ENCODE assay signal across 10 cellular contexts in genomic region chr17:81978901-81979298, GRCh38. TPM values are rescaled to one million over a fixed set of nuclear protein-coding genes. Genes with fewer than 3 reads are reported as not detected.
A peak's percentile ranks its signal among the peaks of the same experiment; 100 is the strongest.
DNase-seq lines count a peak whose midpoint lies in the region; ATAC-seq, FAIRE-seq and TF ChIP-seq lines count a peak whose summit lies in the region.
"Had no signal": no experiment of that assay in that cellular context is flagged by ENCODE, and none has a peak within 500 bp of the region (broad histone marks: within the 10 kb centered on the region; RNA-seq: fewer than 3 reads in every experiment).

No MANE protein-coding gene starts in this region.

- TF ChIP-seq RAD21 in HepG2 (CRISPR knock-in tag; IDR thresholded peaks at IDR 0.05): no peak

- H3K4me1 Mint-ChIP-seq in activated naive CD4-positive, alpha-beta T cell treated with anti-CD3 and anti-CD28 coated beads, Interleukin-2, amount 50 U/mL, for 24 hours: peaks cover 39% of the 10 kb centered on the region
- peaks cover 47% of the 10 kb centered on the region for H3K4me1 Mint-ChIP-seq in activated CD8-positive, alpha-beta T cell treated with anti-CD3 and anti-CD28 coated beads, Interleukin-2, amount 10 ng/mL, durations not matched to agents 7 days and 5 days (ENCODE audit: low read depth)
- H3K4me1 Mint-ChIP-seq in type B pancreatic cell (ENCODE audit: unreplicated experiment): no peaks in the 10 kb centered on the region

- H3K9ac ChIP-seq in HepG2 (ENCODE audit: insufficient read depth, low read depth, low read length): peak overlapping the region; percentile 95

- intact Hi-C loops in HepG2 (cut with micrococcal nuclease; ENCODE audit: unreplicated experiment): loop anchor here (10.0 kb wide), 1 partner anchor 116 kb away; the partner anchor contains the start of gene FASN

- no peak for DNase-seq in activated naive CD4-positive, alpha-beta T cell (lab: John Stamatoyannopoulos, UW)
- DNase-seq in activated CD8-positive, alpha-beta T cell treated with anti-CD3 and anti-CD28 coated beads, Interleukin-2, amount 10 ng/mL, durations not matched to agents 7 days and 5 days: no peak
- DNase-seq in HepG2 (ENCODE audit: low spot score): no peak
- DNase-seq in type B pancreatic cell (ENCODE audit: extremely low spot score, unreplicated experiment): no peak
- DNase-seq in KG1 (lab: John Stamatoyannopoulos, UW): no peak
- no peak for DNase-seq in GOT3 (lab: John Stamatoyannopoulos, UW)
- DNase-seq: BE2C had no signal

- H3K36me3 Mint-ChIP-seq in activated naive CD4-positive, alpha-beta T cell treated with anti-CD3 and anti-CD28 coated beads, Interleukin-2, amount 50 U/mL, for 24 hours: peaks cover 3% of the 10 kb centered on the region
- peaks cover 12% of the 10 kb centered on the region for H3K36me3 Mint-ChIP-seq in activated CD8-positive, alpha-beta T cell treated with anti-CD3 and anti-CD28 coated beads, Interleukin-2, amount 10 ng/mL, durations not matched to agents 7 days and 5 days (ENCODE audit: low read depth)
- peaks cover 3% of the 10 kb centered on the region for H3K36me3 Mint-ChIP-seq in type B pancreatic cell

- in situ Hi-C loops in HepG2 (cut with HindIII; ENCODE audit: extremely low pct_ligation_motif_present, low pct_unique_long_range_greater_than_20kb): no loop called here

- H3K27me3 ChIP-seq in HepG2 (ENCODE audit: control insufficient read depth in 1 of 2, insufficient read depth in 2 of 2, low read length in 2 of 2): no peaks in the 10 kb centered on the region
- H3K27me3 ChIP-seq: BE2C had no signal

- H3K9me3 ChIP-seq in HepG2 (ENCODE audit: low read length): peaks cover 2% of the 10 kb centered on the region; the same call in 1 of the 2 replicates

- peaks cover 26% of the 10 kb centered on the region for H3K79me2 ChIP-seq in HepG2 (ENCODE audit: insufficient read depth, low read length)

- BruUV-seq in HepG2 (replicated peaks; lab: Mats Ljungman, UMichigan): no TSS peak

- no peak for ATAC-seq in activated CD8-positive, alpha-beta T cell treated with anti-CD3 and anti-CD28 coated beads, Interleukin-2, amount 10 ng/mL, durations not matched to agents 7 days and 5 days
- ATAC-seq in HepG2 (no peak), HG02642 (IDR thresholded peaks at IDR 0.05; ENCODE audit: poor library complexity, unreplicated experiment) (no peak)

- peak overlapping the region; percentile 91 for H3K4me2 ChIP-seq in HepG2 (ENCODE audit: low read depth, low read length)

- CTCF ChIA-PET in activated CD8-positive, alpha-beta T cell treated with anti-CD3 and anti-CD28 coated beads, Interleukin-2, amount 10 ng/mL, durations not matched to agents 7 days and 5 days (lab: Charles Lee): no interaction called here
- CTCF ChIA-PET in HepG2 (lab: Yijun Ruan, JAX; ENCODE audit: low intra/inter-chr PET ratio, low total read pairs): interaction anchor here (1.4 to 5.6 kb wide), 3 partner anchors 16 to 41 kb away, joined by 3 to 25 read pairs (median 3); partner anchors contain the start of gene NOTUM

- peak in 1 of 2 experiments; percentile 60; a peak in 2 of 4 replicates for TF ChIP-seq POLR2A in HepG2 (IDR thresholded peaks at IDR 0.05; ENCODE audit: insufficient read depth in 1 of 2, low read depth in 2 of 2, low read length in 2 of 2)

- peaks cover 66% of the 10 kb centered on the region for H3K4me1 ChIP-seq in HepG2 (ENCODE audit: insufficient read depth, low read length)

- TF ChIP-seq CTCF in HepG2 (CRISPR knock-in tag; IDR thresholded peaks at IDR 0.05): 0 out of 2 replicates have a peak, but pooled peaks have one; percentile 3
- no peak for TF ChIP-seq CTCF in type B pancreatic cell (conservative IDR thresholded peaks at IDR 0.05)

- no peaks in the 10 kb centered on the region for H3K9me3 Mint-ChIP-seq in activated naive CD4-positive, alpha-beta T cell treated with anti-CD3 and anti-CD28 coated beads, Interleukin-2, amount 50 U/mL, for 24 hours
- H3K9me3 Mint-ChIP-seq in activated CD8-positive, alpha-beta T cell treated with anti-CD3 and anti-CD28 coated beads, Interleukin-2, amount 10 ng/mL, durations not matched to agents 7 days and 5 days (ENCODE audit: insufficient read depth): peaks cover 3% of the 10 kb centered on the region
- H3K9me3 Mint-ChIP-seq in type B pancreatic cell: no peaks in the 10 kb centered on the region

- POLR2A ChIA-PET in activated CD8-positive, alpha-beta T cell treated with anti-CD3 and anti-CD28 coated beads, Interleukin-2, amount 10 ng/mL, durations not matched to agents 7 days and 5 days (lab: Charles Lee): interaction anchor here (1.0 kb wide), 1 partner anchor 13 kb away, joined by 3 read pairs; no protein-coding TSS in a partner anchor
- POLR2A ChIA-PET in HepG2 (lab: Yijun Ruan, JAX): interaction anchor here (0.8 to 14.1 kb wide), 8 partner anchors 9 to 51 kb away, joined by 3 to 382 read pairs (median 4); partner anchors contain the start of genes CENPX, LRRC45 and NOTUM

- peak overlapping the region; percentile 73 for H3K4me3 Mint-ChIP-seq in activated naive CD4-positive, alpha-beta T cell treated with anti-CD3 and anti-CD28 coated beads, Interleukin-2, amount 50 U/mL, for 24 hours
- H3K4me3 Mint-ChIP-seq in activated CD8-positive, alpha-beta T cell treated with anti-CD3 and anti-CD28 coated beads, Interleukin-2, amount 10 ng/mL, durations not matched to agents 7 days and 5 days: peak overlapping the region; percentile 54
- peak overlapping the region; percentile 82 for H3K4me3 Mint-ChIP-seq in type B pancreatic cell

- H3K36me3 ChIP-seq in HepG2 (replicated peaks in 1 of 2; ENCODE audit: control insufficient read depth in 1 of 2, insufficient read depth in 2 of 2, low read length in 2 of 2): peaks cover 4 to 20% of the 10 kb centered on the region in 2 experiments; a peak in 4 of 5 replicates

- no peaks in the 10 kb centered on the region for H3K27me3 Mint-ChIP-seq in activated naive CD4-positive, alpha-beta T cell treated with anti-CD3 and anti-CD28 coated beads, Interleukin-2, amount 50 U/mL, for 24 hours
- H3K27me3 Mint-ChIP-seq in activated CD8-positive, alpha-beta T cell treated with anti-CD3 and anti-CD28 coated beads, Interleukin-2, amount 10 ng/mL, durations not matched to agents 7 days and 5 days (ENCODE audit: low read depth): peaks cover 6% of the 10 kb centered on the region
- H3K27me3 Mint-ChIP-seq in type B pancreatic cell: no peaks in the 10 kb centered on the region

- peak overlapping the region in 2 of 3 experiments; percentile 86 to 92; a peak in 3 of 6 replicates for H3K4me3 ChIP-seq in HepG2 (replicated peaks in 1 of 3; ENCODE audit: insufficient read depth in 1 of 3, low read depth in 2 of 3, low read length in 3 of 3)

- WGBS in HepG2 (ENCODE audit: low lambda C conversion rate): 62% methylated on average over 7 of the region's 8 CpGs

- FAIRE-seq in HepG2 (lab: Jason Lieb, UNC): no peak

- TF ChIP-seq EP300 in HepG2 (IDR thresholded peaks at IDR 0.05; ENCODE audit: low read depth in 2 of 2, low read length in 2 of 2) (no peak), HepG2 (CRISPR knock-in tag; IDR thresholded peaks at IDR 0.05; ENCODE audit: borderline replicate concordance) (no peak)

- no peaks in the 10 kb centered on the region for H4K20me1 ChIP-seq in HepG2 (ENCODE audit: insufficient read depth, low read length)

- H3K27ac Mint-ChIP-seq in activated naive CD4-positive, alpha-beta T cell treated with anti-CD3 and anti-CD28 coated beads, Interleukin-2, amount 50 U/mL, for 24 hours: no peak overlapping the region
- peak overlapping the region; percentile 46 for H3K27ac Mint-ChIP-seq in activated CD8-positive, alpha-beta T cell treated with anti-CD3 and anti-CD28 coated beads, Interleukin-2, amount 10 ng/mL, durations not matched to agents 7 days and 5 days
- peak overlapping the region; percentile 44 for H3K27ac Mint-ChIP-seq in type B pancreatic cell

- no peak overlapping the region for H2AFZ ChIP-seq in HepG2 (ENCODE audit: low read length)

- H3K27ac ChIP-seq in HepG2 (ENCODE audit: extremely low read length, insufficient read depth, low read length): peak overlapping the region; percentile 85

RNA-seq across cellular contexts. Expression of gene ASPSCR1, which starts 1.5 kb away (rescaled TPM):
- total RNA-seq in activated CD8-positive, alpha-beta T cell treated with anti-CD3 and anti-CD28 coated beads, Interleukin-2, amount 10 ng/mL, durations not matched to agents 7 days and 5 days: 10 to 100 TPM; 27.0 to 33.7 TPM
- total RNA-seq in HepG2 (2016; rRNA removed; fragmentation: Illumina TruSeq; extraction: Trizol) (221 and 314 TPM in 2 replicates), type B pancreatic cell (ENCODE audit: low replicate concordance) (31.5 and 35.6 TPM in 2 replicates)
- 180 and 228 TPM in 2 replicates for total RNA-seq in HepG2 (2016; cell fraction: cytosol; rRNA removed; fragmentation: Illumina TruSeq; extraction: Trizol; ENCODE audit: low read depth)
- 219 and 327 TPM in 2 replicates for total RNA-seq in HepG2 (2016; cell fraction: insoluble cytoplasmic fraction; rRNA removed; fragmentation: Illumina TruSeq; extraction: Trizol)
- total RNA-seq in HepG2 (2016; cell fraction: membrane; rRNA removed; fragmentation: Illumina TruSeq; extraction: Trizol): 207 and 283 TPM in 2 replicates
- total RNA-seq in HepG2 (2016; cell fraction: nucleus; rRNA removed; fragmentation: Illumina TruSeq; extraction: Trizol): 184 and 224 TPM in 2 replicates
- polyA plus RNA-seq in HepG2 (2011; rRNA removed): 257 and 274 TPM in 2 replicates
- 164 and 428 TPM in 2 replicates for polyA plus RNA-seq in HepG2 (2011; cell fraction: cytosol; rRNA removed)
- polyA plus RNA-seq in HepG2 (2011; cell fraction: nucleus; rRNA removed): 988 and 1,754 TPM in 2 replicates
- 102 and 190 TPM in 2 replicates for polyA plus RNA-seq in HepG2 (2012)
- 154 and 193 TPM in 2 replicates for polyA plus RNA-seq in HepG2 (2016; cell fraction: cytosol; fragmentation: Illumina TruSeq; extraction: Trizol; ENCODE audit: low read depth)
- polyA plus RNA-seq in HepG2 (2016; cell fraction: insoluble cytoplasmic fraction; fragmentation: Illumina TruSeq; extraction: Trizol; ENCODE audit: low read depth): 188 and 212 TPM in 2 replicates
- polyA plus RNA-seq in HepG2 (2016; cell fraction: membrane; fragmentation: Illumina TruSeq; extraction: Trizol; ENCODE audit: low read depth): 186 and 218 TPM in 2 replicates
- 413 and 420 TPM in 2 replicates for polyA plus RNA-seq in HepG2 (2016; cell fraction: nucleus; fragmentation: Illumina TruSeq; extraction: Trizol; ENCODE audit: insufficient read depth, low read depth)
- polyA minus RNA-seq in HepG2 (2011; rRNA and poly(A)+ RNA removed; ENCODE audit: low replicate concordance): 26.8 and 276 TPM in 2 replicates
- 97.1 and 133 TPM in 2 replicates for polyA minus RNA-seq in HepG2 (2011; cell fraction: cytosol; rRNA and poly(A)+ RNA removed)
- 107 and 152 TPM in 2 replicates for polyA minus RNA-seq in HepG2 (2011; cell fraction: nucleus; rRNA and poly(A)+ RNA removed)

RNA-seq across cellular contexts. Expression of gene NOTUM, which starts 17.9 kb away (rescaled TPM):
- under 1 TPM; 0.29 to 0.42 TPM for total RNA-seq in activated CD8-positive, alpha-beta T cell treated with anti-CD3 and anti-CD28 coated beads, Interleukin-2, amount 10 ng/mL, durations not matched to agents 7 days and 5 days
- total RNA-seq in HepG2 (2016; rRNA removed; fragmentation: Illumina TruSeq; extraction: Trizol) (67.7 and 160 TPM in 2 replicates), type B pancreatic cell (ENCODE audit: low replicate concordance) (1.9 and 3.2 TPM in 2 replicates)
- 84.5 and 93.0 TPM in 2 replicates for total RNA-seq in HepG2 (2016; cell fraction: cytosol; rRNA removed; fragmentation: Illumina TruSeq; extraction: Trizol; ENCODE audit: low read depth)
- total RNA-seq in HepG2 (2016; cell fraction: insoluble cytoplasmic fraction; rRNA removed; fragmentation: Illumina TruSeq; extraction: Trizol): 57.7 and 164 TPM in 2 replicates
- 135 and 136 TPM in 2 replicates for total RNA-seq in HepG2 (2016; cell fraction: membrane; rRNA removed; fragmentation: Illumina TruSeq; extraction: Trizol)
- total RNA-seq in HepG2 (2016; cell fraction: nucleus; rRNA removed; fragmentation: Illumina TruSeq; extraction: Trizol): 135 and 163 TPM in 2 replicates
- polyA plus RNA-seq in HepG2 (2011; rRNA removed): 150 and 181 TPM in 2 replicates
- 114 and 236 TPM in 2 replicates for polyA plus RNA-seq in HepG2 (2011; cell fraction: cytosol; rRNA removed)
- polyA plus RNA-seq in HepG2 (2011; cell fraction: nucleus; rRNA removed): 458 and 622 TPM in 2 replicates
- polyA plus RNA-seq in HepG2 (2012): 125 and 195 TPM in 2 replicates
- 88.8 and 91.1 TPM in 2 replicates for polyA plus RNA-seq in HepG2 (2016; cell fraction: cytosol; fragmentation: Illumina TruSeq; extraction: Trizol; ENCODE audit: low read depth)
- polyA plus RNA-seq in HepG2 (2016; cell fraction: insoluble cytoplasmic fraction; fragmentation: Illumina TruSeq; extraction: Trizol; ENCODE audit: low read depth): 83.8 and 101 TPM in 2 replicates
- polyA plus RNA-seq in HepG2 (2016; cell fraction: membrane; fragmentation: Illumina TruSeq; extraction: Trizol; ENCODE audit: low read depth): 141 and 157 TPM in 2 replicates
- polyA plus RNA-seq in HepG2 (2016; cell fraction: nucleus; fragmentation: Illumina TruSeq; extraction: Trizol; ENCODE audit: insufficient read depth, low read depth): 380 and 399 TPM in 2 replicates
- 0.49 and 206 TPM in 2 replicates for polyA minus RNA-seq in HepG2 (2011; rRNA and poly(A)+ RNA removed; ENCODE audit: low replicate concordance)
- polyA minus RNA-seq in HepG2 (2011; cell fraction: cytosol; rRNA and poly(A)+ RNA removed): 89.1 and 107 TPM in 2 replicates
- polyA minus RNA-seq in HepG2 (2011; cell fraction: nucleus; rRNA and poly(A)+ RNA removed): 78.2 and 93.7 TPM in 2 replicates

RNA-seq across cellular contexts. Expression of gene MYADML2, which starts 31.9 kb away (rescaled TPM):
- not detected for total RNA-seq in activated CD8-positive, alpha-beta T cell treated with anti-CD3 and anti-CD28 coated beads, Interleukin-2, amount 10 ng/mL, durations not matched to agents 7 days and 5 days
- total RNA-seq in HepG2 (2016; rRNA removed; fragmentation: Illumina TruSeq; extraction: Trizol) (not detected in 2 replicates), type B pancreatic cell (ENCODE audit: low replicate concordance) (not detected in 2 replicates)
- total RNA-seq in HepG2 (2016; cell fraction: cytosol; rRNA removed; fragmentation: Illumina TruSeq; extraction: Trizol; ENCODE audit: low read depth): not detected in 2 replicates
- not detected in 2 replicates for total RNA-seq in HepG2 (2016; cell fraction: insoluble cytoplasmic fraction; rRNA removed; fragmentation: Illumina TruSeq; extraction: Trizol)
- not detected in 2 replicates for total RNA-seq in HepG2 (2016; cell fraction: membrane; rRNA removed; fragmentation: Illumina TruSeq; extraction: Trizol)
- total RNA-seq in HepG2 (2016; cell fraction: nucleus; rRNA removed; fragmentation: Illumina TruSeq; extraction: Trizol): not detected in 2 replicates
- polyA plus RNA-seq in HepG2 (2011; rRNA removed): not detected in 2 replicates
- polyA plus RNA-seq in HepG2 (2011; cell fraction: cytosol; rRNA removed): not detected in 2 replicates
- polyA plus RNA-seq in HepG2 (2011; cell fraction: nucleus; rRNA removed): not detected in 2 replicates
- polyA plus RNA-seq in HepG2 (2012): 0.07 TPM in 1 of 2 replicates, not detected in the other
- not detected in 2 replicates for polyA plus RNA-seq in HepG2 (2016; cell fraction: cytosol; fragmentation: Illumina TruSeq; extraction: Trizol; ENCODE audit: low read depth)
- polyA plus RNA-seq in HepG2 (2016; cell fraction: insoluble cytoplasmic fraction; fragmentation: Illumina TruSeq; extraction: Trizol; ENCODE audit: low read depth): not detected in 2 replicates
- polyA plus RNA-seq in HepG2 (2016; cell fraction: membrane; fragmentation: Illumina TruSeq; extraction: Trizol; ENCODE audit: low read depth): not detected in 2 replicates
- polyA plus RNA-seq in HepG2 (2016; cell fraction: nucleus; fragmentation: Illumina TruSeq; extraction: Trizol; ENCODE audit: insufficient read depth, low read depth): not detected in 2 replicates
- 0.05 TPM in 1 of 2 replicates, not detected in the other for polyA minus RNA-seq in HepG2 (2011; rRNA and poly(A)+ RNA removed; ENCODE audit: low replicate concordance)
- not detected in 2 replicates for polyA minus RNA-seq in HepG2 (2011; cell fraction: cytosol; rRNA and poly(A)+ RNA removed)
- polyA minus RNA-seq in HepG2 (2011; cell fraction: nucleus; rRNA and poly(A)+ RNA removed): not detected in 2 replicates
- total RNA-seq: renal cortical epithelial cell had no signal

RNA-seq across cellular contexts. Expression of gene PYCR1, which starts 41.8 kb away (rescaled TPM):
- total RNA-seq in activated CD8-positive, alpha-beta T cell treated with anti-CD3 and anti-CD28 coated beads, Interleukin-2, amount 10 ng/mL, durations not matched to agents 7 days and 5 days: 10 to 100 TPM; 35.5 to 38.1 TPM
- total RNA-seq in HepG2 (2016; rRNA removed; fragmentation: Illumina TruSeq; extraction: Trizol): 323 and 338 TPM in 2 replicates
- 107 and 137 TPM in 2 replicates for total RNA-seq in HepG2 (2016; cell fraction: cytosol; rRNA removed; fragmentation: Illumina TruSeq; extraction: Trizol; ENCODE audit: low read depth)
- total RNA-seq in HepG2 (2016; cell fraction: insoluble cytoplasmic fraction; rRNA removed; fragmentation: Illumina TruSeq; extraction: Trizol): 327 and 331 TPM in 2 replicates
- 233 and 286 TPM in 2 replicates for total RNA-seq in HepG2 (2016; cell fraction: membrane; rRNA removed; fragmentation: Illumina TruSeq; extraction: Trizol)
- 125 and 146 TPM in 2 replicates for total RNA-seq in HepG2 (2016; cell fraction: nucleus; rRNA removed; fragmentation: Illumina TruSeq; extraction: Trizol)
- 338 and 382 TPM in 2 replicates for polyA plus RNA-seq in HepG2 (2011; rRNA removed)
- 241 and 431 TPM in 2 replicates for polyA plus RNA-seq in HepG2 (2011; cell fraction: cytosol; rRNA removed)
- 366 and 457 TPM in 2 replicates for polyA plus RNA-seq in HepG2 (2011; cell fraction: nucleus; rRNA removed)
- polyA plus RNA-seq in HepG2 (2012): 191 and 311 TPM in 2 replicates
- polyA plus RNA-seq in HepG2 (2016; cell fraction: cytosol; fragmentation: Illumina TruSeq; extraction: Trizol; ENCODE audit: low read depth): 130 and 165 TPM in 2 replicates
- 344 and 389 TPM in 2 replicates for polyA plus RNA-seq in HepG2 (2016; cell fraction: insoluble cytoplasmic fraction; fragmentation: Illumina TruSeq; extraction: Trizol; ENCODE audit: low read depth)
- 207 and 239 TPM in 2 replicates for polyA plus RNA-seq in HepG2 (2016; cell fraction: membrane; fragmentation: Illumina TruSeq; extraction: Trizol; ENCODE audit: low read depth)
- 253 and 265 TPM in 2 replicates for polyA plus RNA-seq in HepG2 (2016; cell fraction: nucleus; fragmentation: Illumina TruSeq; extraction: Trizol; ENCODE audit: insufficient read depth, low read depth)
- 104 and 478 TPM in 2 replicates for polyA minus RNA-seq in HepG2 (2011; rRNA and poly(A)+ RNA removed; ENCODE audit: low replicate concordance)
- 138 and 160 TPM in 2 replicates for polyA minus RNA-seq in HepG2 (2011; cell fraction: cytosol; rRNA and poly(A)+ RNA removed)
- 31.5 and 42.4 TPM in 2 replicates for polyA minus RNA-seq in HepG2 (2011; cell fraction: nucleus; rRNA and poly(A)+ RNA removed)
- total RNA-seq in type B pancreatic cell (ENCODE audit: low replicate concordance): 110 and 127 TPM in 2 replicates

RNA-seq across cellular contexts. Expression of gene CENPX, which starts 43.8 kb away (rescaled TPM):
- total RNA-seq in activated CD8-positive, alpha-beta T cell treated with anti-CD3 and anti-CD28 coated beads, Interleukin-2, amount 10 ng/mL, durations not matched to agents 7 days and 5 days: 10 to 100 TPM; 86.7 to 87.7 TPM
- 166 and 170 TPM in 2 replicates for total RNA-seq in HepG2 (2016; rRNA removed; fragmentation: Illumina TruSeq; extraction: Trizol)
- total RNA-seq in HepG2 (2016; cell fraction: cytosol; rRNA removed; fragmentation: Illumina TruSeq; extraction: Trizol; ENCODE audit: low read depth): 262 and 321 TPM in 2 replicates
- total RNA-seq in HepG2 (2016; cell fraction: insoluble cytoplasmic fraction; rRNA removed; fragmentation: Illumina TruSeq; extraction: Trizol): 171 and 173 TPM in 2 replicates
- total RNA-seq in HepG2 (2016; cell fraction: membrane; rRNA removed; fragmentation: Illumina TruSeq; extraction: Trizol): 221 and 277 TPM in 2 replicates
- total RNA-seq in HepG2 (2016; cell fraction: nucleus; rRNA removed; fragmentation: Illumina TruSeq; extraction: Trizol): 85.1 and 103 TPM in 2 replicates
- polyA plus RNA-seq in HepG2 (2011; rRNA removed): 92.7 and 96.7 TPM in 2 replicates
- 88.8 and 138 TPM in 2 replicates for polyA plus RNA-seq in HepG2 (2011; cell fraction: cytosol; rRNA removed)
- 166 and 170 TPM in 2 replicates for polyA plus RNA-seq in HepG2 (2011; cell fraction: nucleus; rRNA removed)
- polyA plus RNA-seq in HepG2 (2012): 46.3 and 61.5 TPM in 2 replicates
- polyA plus RNA-seq in HepG2 (2016; cell fraction: cytosol; fragmentation: Illumina TruSeq; extraction: Trizol; ENCODE audit: low read depth): 176 and 237 TPM in 2 replicates
- 143 and 150 TPM in 2 replicates for polyA plus RNA-seq in HepG2 (2016; cell fraction: insoluble cytoplasmic fraction; fragmentation: Illumina TruSeq; extraction: Trizol; ENCODE audit: low read depth)
- polyA plus RNA-seq in HepG2 (2016; cell fraction: membrane; fragmentation: Illumina TruSeq; extraction: Trizol; ENCODE audit: low read depth): 176 and 221 TPM in 2 replicates
- polyA plus RNA-seq in HepG2 (2016; cell fraction: nucleus; fragmentation: Illumina TruSeq; extraction: Trizol; ENCODE audit: insufficient read depth, low read depth): 178 and 180 TPM in 2 replicates
- polyA minus RNA-seq in HepG2 (2011; rRNA and poly(A)+ RNA removed; ENCODE audit: low replicate concordance): 32.0 and 49.8 TPM in 2 replicates
- 14.8 and 16.2 TPM in 2 replicates for polyA minus RNA-seq in HepG2 (2011; cell fraction: cytosol; rRNA and poly(A)+ RNA removed)
- polyA minus RNA-seq in HepG2 (2011; cell fraction: nucleus; rRNA and poly(A)+ RNA removed): 20.0 and 26.9 TPM in 2 replicates
- total RNA-seq in type B pancreatic cell (ENCODE audit: low replicate concordance): 60.4 and 69.3 TPM in 2 replicates

Comparison
In these comparisons a context has a peak if more than half of its experiments do, and no peak if none do; other contexts are left out.
1. RNA of gene NOTUM, which starts 17.9 kb away (total RNA-seq): 57.7 to 164 TPM in HepG2; 1.9 to 3.2 TPM in type B pancreatic cell and 0.29 to 0.42 TPM in activated CD8-positive, alpha-beta T cell treated with anti-CD3 and anti-CD28 coated beads, Interleukin-2, amount 10 ng/mL, durations not matched to agents 7 days and 5 days; every median in the first group is over 10 times any median in the second.
2. Peak in every context shown above with its lines, with median percentiles within 50 percentile points of each other: H3K4me3 Mint-ChIP-seq.